8 cellular contexts compared by ENCODE assay signal in the genomic region with DNA sequence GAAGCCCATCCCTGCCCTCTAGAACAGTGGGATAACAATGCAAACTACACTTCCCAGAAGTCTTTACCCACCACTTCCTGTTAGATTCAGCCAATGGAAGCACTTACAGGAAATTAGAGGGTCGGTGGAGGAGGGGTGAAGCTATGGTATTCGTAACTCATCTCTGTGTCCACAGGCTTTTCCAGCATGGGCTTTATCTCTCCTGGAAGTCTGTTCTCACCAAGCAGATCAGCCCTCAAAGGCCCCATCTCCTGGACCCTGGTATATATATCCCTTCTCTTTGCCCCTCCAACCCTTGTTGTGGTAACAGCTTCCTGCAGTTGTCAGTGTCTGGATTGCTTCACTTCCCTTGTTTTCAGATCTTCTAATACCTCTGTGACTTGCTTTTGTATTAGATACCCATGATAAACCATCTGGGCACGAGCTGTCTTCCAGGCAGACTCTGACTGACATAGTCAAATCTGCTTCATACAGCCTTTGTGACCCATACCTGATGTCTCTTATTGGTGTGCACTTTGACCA.
DNase-seq lines count a peak whose midpoint lies in the region; ATAC-seq and TF ChIP-seq lines count a peak whose summit lies in the region.

No MANE protein-coding gene starts in this region.

- peak; percentile 93 for ATAC-seq in GM18519 (IDR thresholded peaks at IDR 0.05; ENCODE audit: low FRiP score, unreplicated experiment)
- peak; percentile 48 to 65 for ATAC-seq in natural killer cell treated with Interleukin-12 subunit alpha and Interleukin-12 subunit beta and Interleukin-15 and Interleukin-18, amount 100 ng/mL, for 72 hours
- no peak for ATAC-seq in HG03139 (IDR thresholded peaks at IDR 0.05; ENCODE audit: unreplicated experiment)

- 61% methylated on average over 2 of the region's 3 CpGs for WGBS in HUES64
- 7% methylated on average over 3 of the region's 3 CpGs for WGBS in esophagus muscularis mucosa

- no peaks in the 10 kb centered on the region for H3K9me3 ChIP-seq in HUES64 (ENCODE audit: insufficient read depth, low read depth, low read length)
- no peaks in the 10 kb centered on the region for H3K9me3 ChIP-seq in esophagus muscularis mucosa

- peak overlapping the region; percentile 75 for H3K4me3 Mint-ChIP-seq in natural killer cell treated with Interleukin-12 subunit alpha and Interleukin-12 subunit beta and Interleukin-15 and Interleukin-18, amount 100 ng/mL, for 72 hours

- H3K27me3 ChIP-seq in HUES64 (ENCODE audit: insufficient read depth, low read length) (no peaks in the 10 kb centered on the region), esophagus muscularis mucosa (peaks cover 0 to 14% (median 0%) of the 10 kb centered on the region in 4 donors)

- TF ChIP-seq POLR2A in esophagus muscularis mucosa (IDR thresholded peaks at IDR 0.05; ENCODE audit: low read depth) = no peak

- H3K4me3 ChIP-seq in HUES64 (ENCODE audit: low read length) (peak overlapping the region; percentile 40), esophagus muscularis mucosa (peak overlapping the region; percentile 21 to 43 (median 32))

- DNase-seq in Ammon's horn (ENCODE audit: low spot score) (peak; percentile 91), SKM-1 (lab: John Stamatoyannopoulos, UW; ENCODE audit: unreplicated experiment) (peak; percentile 81), esophagus muscularis mucosa (ENCODE audit: extremely low spot score) (peak; percentile 29), GM19238 (ENCODE audit: insufficient read length, low spot score) (no peak)
- no peak for DNase-seq in natural killer cell treated with Interleukin-12 subunit alpha and Interleukin-12 subunit beta and Interleukin-15 and Interleukin-18, amount 100 ng/mL, for 72 hours (ENCODE audit: low spot score)

- no peak overlapping the region for H3K27ac ChIP-seq in HUES64 (ENCODE audit: low read depth, low read length)
- H3K27ac ChIP-seq in esophagus muscularis mucosa (replicated peaks in 1 of 4) = no peak overlapping the region

- no peak for TF ChIP-seq CTCF in esophagus muscularis mucosa (IDR thresholded peaks at IDR 0.05)

- intact Hi-C loops in esophagus muscularis mucosa (cut with DNase I) = no loop called here

- no peak overlapping the region for H3K9ac ChIP-seq in HUES64 (ENCODE audit: low read depth, low read length)

- H3K9me3 Mint-ChIP-seq in natural killer cell treated with Interleukin-12 subunit alpha and Interleukin-12 subunit beta and Interleukin-15 and Interleukin-18, amount 100 ng/mL, for 72 hours = peaks cover 5% of the 10 kb centered on the region

- peaks cover 0 to 2% of the 10 kb centered on the region in 2 donors for H3K27me3 Mint-ChIP-seq in natural killer cell treated with Interleukin-12 subunit alpha and Interleukin-12 subunit beta and Interleukin-15 and Interleukin-18, amount 100 ng/mL, for 72 hours

- no peak for TF ChIP-seq EP300 in esophagus muscularis mucosa (IDR thresholded peaks at IDR 0.05)

- H3K36me3 Mint-ChIP-seq in natural killer cell treated with Interleukin-12 subunit alpha and Interleukin-12 subunit beta and Interleukin-15 and Interleukin-18, amount 100 ng/mL, for 72 hours = peaks cover 7% of the 10 kb centered on the region

- peaks cover 0 to 13% of the 10 kb centered on the region in 2 donors for H3K4me1 Mint-ChIP-seq in natural killer cell treated with Interleukin-12 subunit alpha and Interleukin-12 subunit beta and Interleukin-15 and Interleukin-18, amount 100 ng/mL, for 72 hours (ENCODE audit: low read depth in 2 of 2)

- H3K4me1 ChIP-seq in HUES64 (ENCODE audit: insufficient read depth, low read length) = peaks cover 4% of the 10 kb centered on the region; the same call in 1 of the 2 replicates
- peaks cover 0 to 4% (median 0%) of the 10 kb centered on the region in 4 donors for H3K4me1 ChIP-seq in esophagus muscularis mucosa

- H3K27ac Mint-ChIP-seq in natural killer cell treated with Interleukin-12 subunit alpha and Interleukin-12 subunit beta and Interleukin-15 and Interleukin-18, amount 100 ng/mL, for 72 hours = peak overlapping the region in 1 of 2 donors; percentile 60

- no peaks in the 10 kb centered on the region for H3K36me3 ChIP-seq in HUES64 (ENCODE audit: insufficient read depth, low read length)
- H3K36me3 ChIP-seq in esophagus muscularis mucosa = no peaks in the 10 kb centered on the region

Comparison
In these comparisons a context has a peak if more than half of its experiments do, and no peak if none do; other contexts are left out.
1. DNase-seq: peak in Ammon's horn (single experiment), SKM-1 (single experiment) and esophagus muscularis mucosa (single experiment); none in natural killer cell treated with Interleukin-12 subunit alpha and Interleukin-12 subunit beta and Interleukin-15 and Interleukin-18, amount 100 ng/mL, for 72 hours (single experiment) and GM19238 (single experiment).